ENCODE assay signal across 1 cellular context in genomic region chr20:3925899-3926638, GRCh38.
TF ChIP-seq lines count a peak whose summit lies in the region.

No MANE protein-coding gene starts in this region.

TF ChIP-seq in K562, 482 proteins besides CTCF, POLR2A, EP300 and RAD21 (continued from another document):
- no peak for TF ChIP-seq RBBP5 (IDR thresholded peaks at IDR 0.05; ENCODE audit: borderline replicate concordance, insufficient read depth, low read length, poor library complexity, severe bottlenecking)
- no peak for TF ChIP-seq ZNF512 (tag; IDR thresholded peaks at IDR 0.05)
- TF ChIP-seq NCOR1 (IDR thresholded peaks at IDR 0.05) = peak; percentile 9; the same call in 1 of the 2 replicates
- TF ChIP-seq SMC3 (conservative IDR thresholded peaks at IDR 0.05; ENCODE audit: insufficient read depth, low read depth, low read length) = no peak
- TF ChIP-seq SUPT5H (IDR thresholded peaks at IDR 0.05) = peak; percentile 75
- TF ChIP-seq ASH1L (IDR thresholded peaks at IDR 0.05; ENCODE audit: borderline replicate concordance, low read depth, partially characterized antibody) = no peak
- no peak for TF ChIP-seq KAT8 (IDR thresholded peaks at IDR 0.05; ENCODE audit: low read depth)
- peak; percentile 77 for TF ChIP-seq POLR2B (IDR thresholded peaks at IDR 0.05; ENCODE audit: low read depth, partially characterized antibody)
- no peak for TF ChIP-seq BCLAF1 (IDR thresholded peaks at IDR 0.05; ENCODE audit: borderline replicate concordance in 1 of 2, control insufficient read depth in 1 of 2, low read depth in 2 of 2, low read length in 1 of 2)
- TF ChIP-seq COPS2 (conservative IDR thresholded peaks at IDR 0.05) = no peak
- peak; percentile 62 for TF ChIP-seq POLR2G (IDR thresholded peaks at IDR 0.05; ENCODE audit: low read depth, low read length)
- TF ChIP-seq MYNN (IDR thresholded peaks at IDR 0.05) = 0 out of 2 replicates have a peak, but pooled peaks have one; percentile 55
- no peak for TF ChIP-seq MYNN (CRISPR knock-in tag; IDR thresholded peaks at IDR 0.05)
- no peak for TF ChIP-seq ZFP36 (IDR thresholded peaks at IDR 0.05; ENCODE audit: low read depth, low read length, partially characterized antibody)
- 0 out of 2 replicates have a peak, but pooled peaks have one; percentile 17 for TF ChIP-seq SP1 (CRISPR knock-in tag; IDR thresholded peaks at IDR 0.05)
- TF ChIP-seq EHMT2 (IDR thresholded peaks at IDR 0.05) = no peak
- no peak for TF ChIP-seq ZNF174 (CRISPR knock-in tag; IDR thresholded peaks at IDR 0.05)
